8 cellular contexts compared by ENCODE assay signal in genomic region chr2:200963129-200963917, GRCh38. TPM values are rescaled to one million over a fixed set of nuclear protein-coding genes. Genes with fewer than 3 reads are reported as not detected.
A peak's percentile ranks its signal among the peaks of the same experiment; 100 is the strongest.
DNase-seq lines count a peak whose midpoint lies in the region; ATAC-seq and TF ChIP-seq lines count a peak whose summit lies in the region.

ORC2 (minus strand) TSS chr2:200963660; CDS start chr2:200958123, 5,537 bp downstream.

- POLR2A ChIA-PET in WTC11 (lab: Charles Lee): interaction anchor here (0.6 to 1.8 kb wide), 11 partner anchors 9 to 266 kb away, joined by 3 to 7 read pairs (median 3); partner anchors contain the start of genes BZW1, CFLAR and CLK1

- H3K4me1 Mint-ChIP-seq in WTC11 (peaks cover 30% of the 10 kb centered on the region), immature natural killer cell (peaks cover 48 to 58% of the 10 kb centered on the region in 2 donors)

- H3K27me3 Mint-ChIP-seq in WTC11 (ENCODE audit: low read depth): no peaks in the 10 kb centered on the region
- peaks cover 6 to 13% (median 11%) of the 10 kb centered on the region in 3 donors for H3K27me3 Mint-ChIP-seq in immature natural killer cell (ENCODE audit: low read depth in 3 of 3)

- H3K9me3 Mint-ChIP-seq in WTC11: no peaks in the 10 kb centered on the region
- no peaks in the 10 kb centered on the region for H3K9me3 Mint-ChIP-seq in immature natural killer cell

- TF ChIP-seq CTCF in AG09319 (IDR thresholded peaks at IDR 0.05; ENCODE audit: low read depth, low read length): peak; percentile 33
- TF ChIP-seq CTCF in WTC11 (IDR thresholded peaks at IDR 0.05): 0 out of 2 replicates have a peak, but pooled peaks have one; percentile 22

- CTCF ChIA-PET in WTC11 (lab: Charles Lee): interaction anchor here (0.8 to 3.3 kb wide), 18 partner anchors 9 to 401 kb away, joined by 3 to 42 read pairs (median 5); partner anchors contain the start of genes CLK1, HYCC2 and NIF3L1

- peak within 1 kb of the TSS; percentile 68 for H3K27ac ChIP-seq in caudate nucleus (ENCODE audit: low read depth, low read length)

- DNase-seq in AG09319 (ENCODE audit: extremely low read depth, low read depth) (peak; percentile 81), NCI-H226 (peak; percentile 74), WTC11 (ENCODE audit: low spot score) (peak; percentile 96), caudate nucleus (lab: John Stamatoyannopoulos, UW) (peak; percentile 67 to 96 (median 90)), immature natural killer cell (peak; percentile 92 to 93 (median 93)), smooth muscle cell of the brain vasculature (ENCODE audit: low read depth, low spot score) (peak; percentile 90)

- H3K4me3 Mint-ChIP-seq in WTC11 (peak within 1 kb of the TSS; percentile 98), immature natural killer cell (peak within 1 kb of the TSS; percentile 98 to 99 (median 99))

- peak; percentile 65 for TF ChIP-seq POLR2A in GM18951 (IDR thresholded peaks at IDR 0.05; ENCODE audit: extremely low read depth, insufficient read depth, insufficient read length)

- in situ Hi-C loops in GM18951 (cut with MboI; ENCODE audit: low sequenced_read_pairs, unreplicated experiment): no loop called here

- ATAC-seq in HG03196 (IDR thresholded peaks at IDR 0.05; ENCODE audit: unreplicated experiment) (peak; percentile 89), WTC11 (peak; percentile 95)

- H3K36me3 Mint-ChIP-seq in WTC11 (peaks cover 9% of the 10 kb centered on the region), immature natural killer cell (no peaks in the 10 kb centered on the region)

- peak within 1 kb of the TSS; percentile 98 for H3K27ac Mint-ChIP-seq in WTC11
- peak within 1 kb of the TSS; percentile 97 to 99 (median 98) for H3K27ac Mint-ChIP-seq in immature natural killer cell

TF ChIP-seq in WTC11, 78 proteins besides CTCF, POLR2A, EP300 and RAD21 (continues in another document):
- TF ChIP-seq, protein P1, sequence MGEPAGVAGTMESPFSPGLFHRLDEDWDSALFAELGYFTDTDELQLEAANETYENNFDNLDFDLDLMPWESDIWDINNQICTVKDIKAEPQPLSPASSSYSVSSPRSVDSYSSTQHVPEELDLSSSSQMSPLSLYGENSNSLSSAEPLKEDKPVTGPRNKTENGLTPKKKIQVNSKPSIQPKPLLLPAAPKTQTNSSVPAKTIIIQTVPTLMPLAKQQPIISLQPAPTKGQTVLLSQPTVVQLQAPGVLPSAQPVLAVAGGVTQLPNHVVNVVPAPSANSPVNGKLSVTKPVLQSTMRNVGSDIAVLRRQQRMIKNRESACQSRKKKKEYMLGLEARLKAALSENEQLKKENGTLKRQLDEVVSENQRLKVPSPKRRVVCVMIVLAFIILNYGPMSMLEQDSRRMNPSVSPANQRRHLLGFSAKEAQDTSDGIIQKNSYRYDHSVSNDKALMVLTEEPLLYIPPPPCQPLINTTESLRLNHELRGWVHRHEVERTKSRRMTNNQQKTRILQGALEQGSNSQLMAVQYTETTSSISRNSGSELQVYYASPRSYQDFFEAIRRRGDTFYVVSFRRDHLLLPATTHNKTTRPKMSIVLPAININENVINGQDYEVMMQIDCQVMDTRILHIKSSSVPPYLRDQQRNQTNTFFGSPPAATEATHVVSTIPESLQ (CRISPR knock-in tag; IDR thresholded peaks at IDR 0.05): no peak
- no peak for TF ChIP-seq ZNF396 (CRISPR knock-in tag; IDR thresholded peaks at IDR 0.05; ENCODE audit: borderline replicate concordance)
- TF ChIP-seq, protein P2, sequence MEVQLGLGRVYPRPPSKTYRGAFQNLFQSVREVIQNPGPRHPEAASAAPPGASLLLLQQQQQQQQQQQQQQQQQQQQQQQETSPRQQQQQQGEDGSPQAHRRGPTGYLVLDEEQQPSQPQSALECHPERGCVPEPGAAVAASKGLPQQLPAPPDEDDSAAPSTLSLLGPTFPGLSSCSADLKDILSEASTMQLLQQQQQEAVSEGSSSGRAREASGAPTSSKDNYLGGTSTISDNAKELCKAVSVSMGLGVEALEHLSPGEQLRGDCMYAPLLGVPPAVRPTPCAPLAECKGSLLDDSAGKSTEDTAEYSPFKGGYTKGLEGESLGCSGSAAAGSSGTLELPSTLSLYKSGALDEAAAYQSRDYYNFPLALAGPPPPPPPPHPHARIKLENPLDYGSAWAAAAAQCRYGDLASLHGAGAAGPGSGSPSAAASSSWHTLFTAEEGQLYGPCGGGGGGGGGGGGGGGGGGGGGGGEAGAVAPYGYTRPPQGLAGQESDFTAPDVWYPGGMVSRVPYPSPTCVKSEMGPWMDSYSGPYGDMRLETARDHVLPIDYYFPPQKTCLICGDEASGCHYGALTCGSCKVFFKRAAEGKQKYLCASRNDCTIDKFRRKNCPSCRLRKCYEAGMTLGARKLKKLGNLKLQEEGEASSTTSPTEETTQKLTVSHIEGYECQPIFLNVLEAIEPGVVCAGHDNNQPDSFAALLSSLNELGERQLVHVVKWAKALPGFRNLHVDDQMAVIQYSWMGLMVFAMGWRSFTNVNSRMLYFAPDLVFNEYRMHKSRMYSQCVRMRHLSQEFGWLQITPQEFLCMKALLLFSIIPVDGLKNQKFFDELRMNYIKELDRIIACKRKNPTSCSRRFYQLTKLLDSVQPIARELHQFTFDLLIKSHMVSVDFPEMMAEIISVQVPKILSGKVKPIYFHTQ (CRISPR knock-in tag; IDR thresholded peaks at IDR 0.05): no peak
- 0 out of 2 replicates have a peak, but pooled peaks have one; percentile 44 for TF ChIP-seq ZNF138 (CRISPR knock-in tag; conservative IDR thresholded peaks at IDR 0.05)
- TF ChIP-seq MYBL2 (CRISPR knock-in tag; IDR thresholded peaks at IDR 0.05): no peak; the same call in 1 of the 2 replicates
- TF ChIP-seq NFE2L1 (CRISPR knock-in tag; IDR thresholded peaks at IDR 0.05): peak; percentile 76
- TF ChIP-seq, protein P3, sequence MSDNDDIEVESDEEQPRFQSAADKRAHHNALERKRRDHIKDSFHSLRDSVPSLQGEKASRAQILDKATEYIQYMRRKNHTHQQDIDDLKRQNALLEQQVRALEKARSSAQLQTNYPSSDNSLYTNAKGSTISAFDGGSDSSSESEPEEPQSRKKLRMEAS (CRISPR knock-in tag; IDR thresholded peaks at IDR 0.05): peak; percentile 86
- TF ChIP-seq, protein P4, sequence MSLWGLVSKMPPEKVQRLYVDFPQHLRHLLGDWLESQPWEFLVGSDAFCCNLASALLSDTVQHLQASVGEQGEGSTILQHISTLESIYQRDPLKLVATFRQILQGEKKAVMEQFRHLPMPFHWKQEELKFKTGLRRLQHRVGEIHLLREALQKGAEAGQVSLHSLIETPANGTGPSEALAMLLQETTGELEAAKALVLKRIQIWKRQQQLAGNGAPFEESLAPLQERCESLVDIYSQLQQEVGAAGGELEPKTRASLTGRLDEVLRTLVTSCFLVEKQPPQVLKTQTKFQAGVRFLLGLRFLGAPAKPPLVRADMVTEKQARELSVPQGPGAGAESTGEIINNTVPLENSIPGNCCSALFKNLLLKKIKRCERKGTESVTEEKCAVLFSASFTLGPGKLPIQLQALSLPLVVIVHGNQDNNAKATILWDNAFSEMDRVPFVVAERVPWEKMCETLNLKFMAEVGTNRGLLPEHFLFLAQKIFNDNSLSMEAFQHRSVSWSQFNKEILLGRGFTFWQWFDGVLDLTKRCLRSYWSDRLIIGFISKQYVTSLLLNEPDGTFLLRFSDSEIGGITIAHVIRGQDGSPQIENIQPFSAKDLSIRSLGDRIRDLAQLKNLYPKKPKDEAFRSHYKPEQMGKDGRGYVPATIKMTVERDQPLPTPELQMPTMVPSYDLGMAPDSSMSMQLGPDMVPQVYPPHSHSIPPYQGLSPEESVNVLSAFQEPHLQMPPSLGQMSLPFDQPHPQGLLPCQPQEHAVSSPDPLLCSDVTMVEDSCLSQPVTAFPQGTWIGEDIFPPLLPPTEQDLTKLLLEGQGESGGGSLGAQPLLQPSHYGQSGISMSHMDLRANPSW (CRISPR knock-in tag; conservative IDR thresholded peaks at IDR 0.05; ENCODE audit: low read depth): 0 out of 2 replicates have a peak, but pooled peaks have one; percentile 36
- peak; percentile 34; the same call in 1 of the 2 replicates for TF ChIP-seq CREM (CRISPR knock-in tag; IDR thresholded peaks at IDR 0.05)
- no peak for TF ChIP-seq ZNF317 (CRISPR knock-in tag; IDR thresholded peaks at IDR 0.05; ENCODE audit: borderline replicate concordance, low read depth)
- TF ChIP-seq, protein P5, sequence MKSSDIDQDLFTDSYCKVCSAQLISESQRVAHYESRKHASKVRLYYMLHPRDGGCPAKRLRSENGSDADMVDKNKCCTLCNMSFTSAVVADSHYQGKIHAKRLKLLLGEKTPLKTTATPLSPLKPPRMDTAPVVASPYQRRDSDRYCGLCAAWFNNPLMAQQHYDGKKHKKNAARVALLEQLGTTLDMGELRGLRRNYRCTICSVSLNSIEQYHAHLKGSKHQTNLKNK (CRISPR knock-in tag; IDR thresholded peaks at IDR 0.05): no peak
- TF ChIP-seq JAZF1 (CRISPR knock-in tag; IDR thresholded peaks at IDR 0.05): no peak
- no peak for TF ChIP-seq CDX4 (CRISPR knock-in tag; IDR thresholded peaks at IDR 0.05; ENCODE audit: borderline replicate concordance)
- TF ChIP-seq NFYB (CRISPR knock-in tag; conservative IDR thresholded peaks at IDR 0.05; ENCODE audit: low read depth): peak; percentile 95
- TF ChIP-seq ZNF416 (CRISPR knock-in tag; IDR thresholded peaks at IDR 0.05): no peak
- peak; percentile 20; the same call in 1 of the 2 replicates for TF ChIP-seq TEAD4 (CRISPR knock-in tag; IDR thresholded peaks at IDR 0.05)

RNA-seq across cellular contexts. Expression of gene ORC2, which starts in this region (rescaled TPM):
- total RNA-seq in WTC11 (2021): 54.9 to 57.9 TPM (median 56.0 TPM) in 3 replicates
- 10 to 100 TPM in 1 of 3 donors, 1 to 10 TPM in 2; 5.7 to 13.6 (median 9.8) TPM for polyA plus RNA-seq in immature natural killer cell

Comparison
In these comparisons a context has a peak if more than half of its experiments do, and no peak if none do; other contexts are left out.
1. Peak in every context shown above with its lines: DNase-seq, ATAC-seq and H3K27ac ChIP-seq.